22 cellular contexts compared by ENCODE assay signal in the genomic region with DNA sequence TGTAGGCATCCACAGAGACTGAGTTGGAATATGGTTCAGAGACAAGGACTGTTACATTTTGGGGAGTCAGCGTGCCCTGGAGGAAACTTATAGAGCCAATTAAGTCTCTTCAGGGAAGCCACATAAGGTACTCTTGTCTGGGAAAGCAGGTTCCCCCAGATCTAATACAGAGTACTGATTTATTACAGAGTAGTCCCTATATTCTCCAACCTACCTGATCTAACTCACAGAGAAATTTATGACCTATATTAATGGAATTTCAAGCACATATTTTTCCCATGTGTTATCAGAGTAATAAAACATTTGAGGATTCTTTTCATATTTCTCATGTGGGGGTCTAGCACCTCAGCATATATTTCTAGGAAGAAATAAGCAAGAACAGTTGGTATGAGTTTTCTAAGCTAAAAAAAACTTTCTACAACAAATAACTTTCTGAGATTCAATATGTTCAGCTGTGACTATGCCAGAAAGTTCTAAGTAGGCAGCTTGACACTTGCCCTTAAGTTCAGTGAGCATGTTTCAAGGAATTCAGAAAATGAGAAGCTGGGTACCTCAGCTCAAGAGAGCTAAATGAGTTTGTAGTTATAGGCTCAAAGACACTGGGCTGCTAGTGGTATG.
A peak's percentile ranks its signal among the peaks of the same experiment; 100 is the strongest.
DNase-seq lines count a peak whose midpoint lies in the region; ATAC-seq and TF ChIP-seq lines count a peak whose summit lies in the region.
"Had no signal": no experiment of that assay in that cellular context is flagged by ENCODE, and none has a peak within 500 bp of the region (broad histone marks: within the 10 kb centered on the region; RNA-seq: fewer than 3 reads in every experiment).

No MANE protein-coding gene starts in this region.

- DNase-seq in AG10803 (ENCODE audit: low read depth) (peak; percentile 89), LHCN-M2 (ENCODE audit: low read depth) (peak; percentile 80), cardiac fibroblast (ENCODE audit: low read depth in 2 of 2) (peak; percentile 22 to 72), kidney tubule cell (ENCODE audit: low spot score) (peak; percentile 75), NCI-H2196 treated with DMSO at 0.1 percent for 48 hours (lab: John Stamatoyannopoulos, UW; ENCODE audit: unreplicated experiment) (no peak), left lung (no peak)
- DNase-seq: activated CD8-positive, alpha-beta memory T cell treated with anti-CD3 and anti-CD28 coated beads for 24 hours; activated naive CD4-positive, alpha-beta T cell treated with anti-CD3 and anti-CD28 coated beads for 36 hours; activated T-cell treated with anti-CD3 and anti-CD28 coated beads, Interleukin-2, amount 50 U/mL, for 4 hours; aorta; colonic mucosa; kidney; naive thymus-derived CD4-positive, alpha-beta T cell; NCI-H1417; NCI-H2171 treated with DMSO at 0.1 percent for 48 hours; ovary; right cardiac atrium; SHP77 treated with DMSO at 0.1 percent for 48 hours; T-cell had no signal

- H3K4me3 ChIP-seq in AG10803 (ENCODE audit: low read length) (no peak overlapping the region), cardiac fibroblast (replicated peaks in 1 of 2; ENCODE audit: low read depth in 2 of 2, low read length in 2 of 2) (no peak overlapping the region), left lung (no peak overlapping the region)
- H3K4me3 ChIP-seq: colonic mucosa, ovary had no signal

- no peaks in the 10 kb centered on the region for H3K4me1 ChIP-seq in left lung
- H3K4me1 ChIP-seq: colonic mucosa had no signal

- H3K27me3 ChIP-seq in left lung = no peaks in the 10 kb centered on the region
- H3K27me3 ChIP-seq: colonic mucosa, ovary had no signal

- no peaks in the 10 kb centered on the region for H3K36me3 ChIP-seq in left lung
- H3K36me3 ChIP-seq: colonic mucosa, ovary had no signal

- ATAC-seq in HG03378 (IDR thresholded peaks at IDR 0.05; ENCODE audit: unreplicated experiment) (no peak), esophagus mucosa (no peak), left lung (no peak)
- ATAC-seq: activated T-cell treated with anti-CD3 and anti-CD28 coated beads, Interleukin-2, amount 50 U/mL, for 4 hours; naive thymus-derived CD4-positive, alpha-beta T cell; right cardiac atrium; stimulated activated memory B cell treated with anti-CD40 and anti-IgM and Interleukin-4, amounts not matched to agents 10 μg/mL and 1 μg/mL and 100 μg/mL, for 72 hours; T-cell had no signal

- intact Hi-C loops in left lung (cut with DNase I) = no loop called here

- H3K27ac ChIP-seq in left lung = no peak overlapping the region
- H3K27ac ChIP-seq: colonic mucosa, ovary had no signal

- no peak for TF ChIP-seq CTCF in AG10803 (conservative IDR thresholded peaks at IDR 0.05; ENCODE audit: low read length)
- no peak for TF ChIP-seq CTCF in cardiac fibroblast (IDR thresholded peaks at IDR 0.05; ENCODE audit: low read depth, low read length)
- TF ChIP-seq CTCF in left lung (IDR thresholded peaks at IDR 0.05) = no peak

- peaks cover 0 to 2% of the 10 kb centered on the region in 2 donors for H3K9me3 ChIP-seq in left lung
- H3K9me3 ChIP-seq: colonic mucosa, ovary had no signal

Comparison
In these comparisons a context has a peak if more than half of its experiments do, and no peak if none do; other contexts are left out.
1. DNase-seq: peak in AG10803 (single experiment), LHCN-M2 (single experiment), cardiac fibroblast (2 of 2) and kidney tubule cell (single experiment); none in NCI-H2196 treated with DMSO at 0.1 percent for 48 hours (single experiment) and left lung (0 of 2).